In genomic region chr21:33374874-33375644, GRCh38 we compare ENCODE assay signal across 14 cellular contexts. TPM values are rescaled to one million over a fixed set of nuclear protein-coding genes. Genes with fewer than 3 reads are reported as not detected.
A peak's percentile ranks its signal among the peaks of the same experiment; 100 is the strongest.
DNase-seq lines count a peak whose midpoint lies in the region; ATAC-seq and TF ChIP-seq lines count a peak whose summit lies in the region.
"Had no signal": no experiment of that assay in that cellular context is flagged by ENCODE, and none has a peak within 500 bp of the region (broad histone marks: within the 10 kb centered on the region; RNA-seq: fewer than 3 reads in every experiment).

No MANE protein-coding gene starts in this region.

- ATAC-seq in GM18868 (IDR thresholded peaks at IDR 0.05; ENCODE audit: unreplicated experiment) (peak; percentile 6), T-helper 17 cell (peak; percentile 35), memory B cell (ENCODE audit: low read depth) (peak; percentile 24), GM18909 (IDR thresholded peaks at IDR 0.05; ENCODE audit: poor library complexity, unreplicated experiment) (no peak), HG02623 (IDR thresholded peaks at IDR 0.05; ENCODE audit: unreplicated experiment) (no peak), HG03095 (IDR thresholded peaks at IDR 0.05; ENCODE audit: unreplicated experiment) (no peak)

- H3K27ac Mint-ChIP-seq in T-helper 17 cell: no peak overlapping the region
- peak overlapping the region; percentile 88 for H3K27ac Mint-ChIP-seq in memory B cell
- H3K27ac Mint-ChIP-seq: activated naive CD4-positive, alpha-beta T cell treated with anti-CD3 and anti-CD28 coated beads, Interleukin-2, amount 10 ng/mL, durations not matched to agents 7 days and 5 days; HFFc6; progenitor cell of endocrine pancreas had no signal

- H3K27me3 Mint-ChIP-seq in T-helper 17 cell (no peaks in the 10 kb centered on the region), memory B cell (no peaks in the 10 kb centered on the region)

- H3K36me3 Mint-ChIP-seq in T-helper 17 cell (ENCODE audit: low read depth): no peaks in the 10 kb centered on the region
- no peaks in the 10 kb centered on the region for H3K36me3 Mint-ChIP-seq in memory B cell

- peak; percentile 34 for TF ChIP-seq CTCF in 22Rv1 (IDR thresholded peaks at IDR 0.05)

- no peak overlapping the region for H3K4me3 Mint-ChIP-seq in T-helper 17 cell
- H3K4me3 Mint-ChIP-seq in memory B cell: peak overlapping the region; percentile 71
- H3K4me3 Mint-ChIP-seq: activated naive CD4-positive, alpha-beta T cell treated with anti-CD3 and anti-CD28 coated beads, Interleukin-2, amount 10 ng/mL, durations not matched to agents 7 days and 5 days; HFFc6 had no signal

- H3K9me3 ChIP-seq in T-helper 17 cell (ENCODE audit: control insufficient read depth, low read length, poor library complexity, severe bottlenecking): no peaks in the 10 kb centered on the region

- H3K4me1 Mint-ChIP-seq in T-helper 17 cell: peaks cover 11% of the 10 kb centered on the region
- H3K4me1 Mint-ChIP-seq in memory B cell: peaks cover 40% of the 10 kb centered on the region

- no peaks in the 10 kb centered on the region for H3K9me3 Mint-ChIP-seq in memory B cell

- DNase-seq in T-helper 17 cell (no peak), memory B cell (ENCODE audit: low spot score in 2 of 2) (no peak), cerebellum (ENCODE audit: low spot score) (no peak)
- DNase-seq: NCI-H1417 treated with DMSO at 0.1 percent for 48 hours, T1000 had no signal

- H3K27ac ChIP-seq in 22Rv1: no peak overlapping the region
- H3K27ac ChIP-seq: RWPE1 had no signal

RNA-seq across cellular contexts. Expression of gene IFNGR2, which starts 28.2 kb away (rescaled TPM):
- 10 to 100 TPM; 17.9 to 18.7 TPM for total RNA-seq in T-helper 17 cell
- total RNA-seq in cerebellum: 34.2 TPM

RNA-seq across cellular contexts. Expression of gene IFNAR1, which starts 50.3 kb away (rescaled TPM):
- total RNA-seq in T-helper 17 cell (10 to 100 TPM; 16.6 to 27.6 TPM), cerebellum (41.1 TPM)

Comparison
In these comparisons a context has a peak if more than half of its experiments do, and no peak if none do; other contexts are left out.
1. ATAC-seq: peak in GM18868 (single experiment), T-helper 17 cell (single experiment) and memory B cell (single experiment); none in GM18909 (single experiment), HG02623 (single experiment) and HG03095 (single experiment).